ENCODE assay signal across 8 cellular contexts in the genomic region with DNA sequence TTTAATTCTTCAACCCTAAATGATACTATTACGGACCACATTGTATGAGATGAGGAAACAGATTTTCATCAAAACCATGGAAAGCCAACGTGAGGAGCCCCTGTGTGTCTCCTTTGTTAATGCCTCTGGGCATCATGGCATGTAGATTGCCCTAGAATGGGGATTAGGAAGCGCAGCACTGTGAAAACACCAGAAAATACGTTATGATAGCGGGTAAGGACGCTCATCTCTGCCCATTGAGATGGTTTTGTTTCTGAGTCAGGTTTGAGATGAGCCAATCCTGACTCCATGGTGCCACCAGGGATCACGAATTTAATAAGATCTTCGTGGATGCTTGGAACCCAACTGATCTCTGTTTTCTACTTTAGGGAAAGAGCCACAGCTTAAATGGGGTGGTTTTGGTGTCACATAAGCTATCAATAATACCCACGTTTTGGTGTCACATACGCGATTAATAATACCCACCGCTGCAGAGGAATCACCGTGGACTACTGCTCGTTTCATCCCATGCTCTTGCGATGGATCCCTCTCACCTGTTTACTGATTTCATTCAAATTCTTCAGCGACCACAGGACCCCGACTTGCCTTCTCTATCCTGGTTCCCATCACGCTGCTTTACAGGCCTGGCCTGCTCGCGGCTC.
A peak's percentile ranks its signal among the peaks of the same experiment; 100 is the strongest.
DNase-seq lines count a peak whose midpoint lies in the region; FAIRE-seq and TF ChIP-seq lines count a peak whose summit lies in the region.
"Not testable (repeated sequence)": the region's sequence is repeated elsewhere in the genome, so short reads cannot be mapped to it uniquely, and the experiment has no call there.

No MANE protein-coding gene starts in this region.

- not testable (repeated sequence) for H3K79me2 ChIP-seq in endothelial cell of umbilical vein (ENCODE audit: control insufficient read depth, insufficient read depth, low read length)

- peak overlapping the region; percentile 82 for H3K4me2 ChIP-seq in endothelial cell of umbilical vein (ENCODE audit: insufficient read depth, low read length)

- TF ChIP-seq CTCF in AG04449 (IDR thresholded peaks at IDR 0.05; ENCODE audit: insufficient read depth, low read length, missing control alignments); GM12865 (IDR thresholded peaks at IDR 0.05; ENCODE audit: insufficient read depth, low read depth, low read length, missing control alignments); endothelial cell of umbilical vein (IDR thresholded peaks at IDR 0.05; ENCODE audit: extremely low read depth in 1 of 2, insufficient read depth in 1 of 2, low read depth in 1 of 2, low read length in 2 of 2); spleen (IDR thresholded peaks at IDR 0.05 in 8 of 11, conservative IDR thresholded peaks at IDR 0.05 in 3 of 11): not testable (repeated sequence)

- H3K9ac ChIP-seq in NT2/D1 (ENCODE audit: insufficient read length, low read depth), result peak overlapping the region; percentile 93
- peak overlapping the region; percentile 81 for H3K9ac ChIP-seq in endothelial cell of umbilical vein (replicated peaks; ENCODE audit: extremely low read depth, insufficient read depth, low read length)
- H3K9ac ChIP-seq in iPS-15b (ENCODE audit: low read depth, low read length), result peak overlapping the region; percentile 76
- H3K9ac ChIP-seq in muscle layer of colon (ENCODE audit: low read length), result peak overlapping the region; percentile 67

- CTCF ChIA-PET in AG04449 (lab: Yijun Ruan, JAX) (interaction anchor here (1.0 to 2.6 kb wide), 4 partner anchors 9 to 96 kb away, joined by 3 to 11 read pairs (median 6); no protein-coding TSS in a partner anchor), endothelial cell of umbilical vein (lab: Charles Lee) (interaction anchor here (1.0 to 1.6 kb wide), 2 partner anchors 10 to 73 kb away, joined by 3 to 8 read pairs; no protein-coding TSS in a partner anchor)

- POLR2A ChIA-PET in AG04449 (lab: Yijun Ruan, JAX), result interaction anchor here (1.4 kb wide), 1 partner anchor 84 kb away, joined by 9 read pairs; no protein-coding TSS in a partner anchor
- POLR2A ChIA-PET in endothelial cell of umbilical vein (lab: Charles Lee), result not testable (repeated sequence)

- H3K9me1 ChIP-seq in endothelial cell of umbilical vein (replicated peaks; ENCODE audit: control insufficient read depth, extremely low read depth, insufficient read depth, low read length), result not testable (repeated sequence)

- H3K27me3 ChIP-seq in NT2/D1 (ENCODE audit: insufficient read depth, insufficient read length); endothelial cell of umbilical vein (ENCODE audit: control insufficient read depth in 2 of 2, insufficient read depth in 2 of 2, low read length in 2 of 2); muscle layer of colon (ENCODE audit: control insufficient read depth in 1 of 2, insufficient read depth in 2 of 2, low read length in 2 of 2); spleen (replicated peaks in 1 of 7): not testable (repeated sequence)
- peaks cover 13% of the 10 kb centered on the region for H3K27me3 ChIP-seq in iPS-15b (ENCODE audit: control insufficient read depth, insufficient read depth, low read length)

- not testable (repeated sequence) for TF ChIP-seq POLR2A in endothelial cell of umbilical vein (IDR thresholded peaks at IDR 0.05; ENCODE audit: low read depth, low read length); spleen (IDR thresholded peaks at IDR 0.05)

- H3K4me3 ChIP-seq in AG04449 (ENCODE audit: low read depth, low read length), result peak overlapping the region; percentile 99
- peak overlapping the region; percentile 77 for H3K4me3 ChIP-seq in GM12865 (ENCODE audit: low read depth, low read length)
- H3K4me3 ChIP-seq in NT2/D1 (ENCODE audit: insufficient read length, low read depth), result peak overlapping the region; percentile 84
- peak overlapping the region; percentile 53 to 98 (median 84) for H3K4me3 ChIP-seq in endothelial cell of umbilical vein (replicated peaks in 1 of 3; ENCODE audit: insufficient read depth in 1 of 3, low read depth in 1 of 3, low read length in 3 of 3)
- H3K4me3 ChIP-seq in iPS-15b (ENCODE audit: low read depth, low read length), result peak overlapping the region; percentile 83
- H3K4me3 ChIP-seq in muscle layer of colon (ENCODE audit: low read depth in 1 of 2, low read length in 2 of 2), result peak overlapping the region; percentile 63 to 75
- H3K4me3 ChIP-seq in spleen, result peak overlapping the region; percentile 59 to 94 (median 80)

- H3K27ac ChIP-seq in endothelial cell of umbilical vein (ENCODE audit: insufficient read depth, low read depth, low read length) (peak overlapping the region; percentile 88), muscle layer of colon (ENCODE audit: low read depth, low read length) (peak overlapping the region; percentile 45), spleen (peak overlapping the region; percentile 90 to 97 (median 95))

- TSS peak; percentile 50 for BruUV-seq in endothelial cell of umbilical vein (replicated peaks; lab: Mats Ljungman, UMichigan)

- WGBS in spleen, 5 donors, result 45 to 58% (median 50%) methylated on average over 20 of the region's 20 CpGs

- H3K36me3 ChIP-seq in NT2/D1 (ENCODE audit: insufficient read depth, insufficient read length, low read length); endothelial cell of umbilical vein (ENCODE audit: control insufficient read depth in 2 of 2, extremely low read depth in 1 of 2, insufficient read depth in 2 of 2, low read length in 2 of 2); iPS-15b (ENCODE audit: control insufficient read depth, insufficient read depth, low read length); muscle layer of colon (ENCODE audit: insufficient read depth, low read length): not testable (repeated sequence)
- peaks cover 0 to 21% (median 6%) of the 10 kb centered on the region in 6 donors for H3K36me3 ChIP-seq in spleen

- H4K20me1 ChIP-seq in endothelial cell of umbilical vein (replicated peaks; ENCODE audit: control insufficient read depth, extremely low read depth, insufficient read depth, low read length), result not testable (repeated sequence)

- intact Hi-C loops in endothelial cell of umbilical vein (cut with micrococcal nuclease); spleen (cut with DNase I; ENCODE audit: low total_unique reads): not testable (repeated sequence)

- DNase-seq in AG04449 (ENCODE audit: low read depth, low spot score); NT2/D1 (ENCODE audit: low read depth, low spot score); endothelial cell of umbilical vein (ENCODE audit: low read depth, low spot score); spleen: not testable (repeated sequence)
- DNase-seq in GM12865 (ENCODE audit: low read depth), result peak; percentile 15
- peak; percentile 0 for DNase-seq in amniotic epithelial cell (ENCODE audit: low read depth)

- dilution Hi-C loops in endothelial cell of umbilical vein (cut with MboI; ENCODE audit: extremely low pct_ligation_motif_present, low sequenced_read_pairs), result not testable (repeated sequence)

- not testable (repeated sequence) for FAIRE-seq in endothelial cell of umbilical vein (lab: Jason Lieb, UNC)

- H2AFZ ChIP-seq in endothelial cell of umbilical vein (ENCODE audit: low read depth, low read length), result peak overlapping the region; percentile 100

- not testable (repeated sequence) for H3K9me3 ChIP-seq in NT2/D1 (ENCODE audit: insufficient read depth, low read length); endothelial cell of umbilical vein (replicated peaks; ENCODE audit: control insufficient read depth, insufficient read depth, low read length); iPS-15b (ENCODE audit: control insufficient read depth, insufficient read depth, low read length); muscle layer of colon (ENCODE audit: low read length); spleen

- not testable (repeated sequence) for H3K4me1 ChIP-seq in NT2/D1 (ENCODE audit: insufficient read depth, insufficient read length); endothelial cell of umbilical vein (ENCODE audit: control insufficient read depth, extremely low read depth, insufficient read depth, low read length); iPS-15b (ENCODE audit: control insufficient read depth, insufficient read depth, low read length)
- H3K4me1 ChIP-seq in muscle layer of colon (ENCODE audit: insufficient read depth, low read length) (peaks cover 16% of the 10 kb centered on the region), spleen (peaks cover 9 to 51% (median 37%) of the 10 kb centered on the region in 6 donors)

Comparison
In these comparisons a context has a peak if more than half of its experiments do, and no peak if none do; other contexts are left out.
1. H3K27ac ChIP-seq: peak in every context shown above with its lines; median percentile 95 in spleen; 88 in endothelial cell of umbilical vein; 45 in muscle layer of colon.